In genomic region chr16:21556026-21556942, GRCh38 we compare ENCODE assay signal across 8 cellular contexts. TPM values are rescaled to one million over a fixed set of nuclear protein-coding genes. Genes with fewer than 3 reads are reported as not detected.
DNase-seq lines count a peak whose midpoint lies in the region; ATAC-seq, FAIRE-seq and TF ChIP-seq lines count a peak whose summit lies in the region.
"Not testable (repeated sequence)": the region's sequence is repeated elsewhere in the genome, so short reads cannot be mapped to it uniquely, and the experiment has no call there.

No MANE protein-coding gene starts in this region.

- not testable (repeated sequence) for TF ChIP-seq CTCF in fibroblast of the aortic adventitia (IDR thresholded peaks at IDR 0.05; ENCODE audit: insufficient read depth, low read length); HepG2 (CRISPR knock-in tag; IDR thresholded peaks at IDR 0.05); spleen (IDR thresholded peaks at IDR 0.05 in 8 of 11, conservative IDR thresholded peaks at IDR 0.05 in 3 of 11)

- ATAC-seq in HepG2, result peak; percentile 36

- TF ChIP-seq EP300 in HepG2 (IDR thresholded peaks at IDR 0.05; ENCODE audit: low read depth in 2 of 2, low read length in 2 of 2); HepG2 (CRISPR knock-in tag; IDR thresholded peaks at IDR 0.05; ENCODE audit: borderline replicate concordance): not testable (repeated sequence)

- not testable (repeated sequence) for H3K27ac ChIP-seq in ACC112 (ENCODE audit: low read depth, low read length); HepG2 (ENCODE audit: extremely low read length, insufficient read depth, low read length); spleen

- DNase-seq in EL, result peak; percentile 70
- peak; percentile 35 for DNase-seq in NCI-H1417 treated with DMSO at 0.1 percent for 48 hours (lab: John Stamatoyannopoulos, UW)
- DNase-seq in NCI-H345 treated with DMSO at 0.1 percent for 48 hours (lab: John Stamatoyannopoulos, UW; ENCODE audit: unreplicated experiment), result peak; percentile 31
- peak; percentile 37 for DNase-seq in adipocyte (ENCODE audit: low read depth)
- peak; percentile 77 for DNase-seq in fibroblast of the aortic adventitia (ENCODE audit: low read depth)
- DNase-seq in HepG2 (ENCODE audit: low spot score), result not testable (repeated sequence)
- DNase-seq in spleen, result peak; percentile 73

- intact Hi-C loops in HepG2 (cut with micrococcal nuclease; ENCODE audit: unreplicated experiment), result loop anchor here (10.0 kb wide), 2 partner anchors 271 to 401 kb away; partner anchors contain the start of genes DNAH3 and LDAF1
- intact Hi-C loops in spleen (cut with DNase I; ENCODE audit: low total_unique reads), result not testable (repeated sequence)

- H3K9ac ChIP-seq in adipocyte (ENCODE audit: low read length), result peak overlapping the region; percentile 35
- not testable (repeated sequence) for H3K9ac ChIP-seq in HepG2 (ENCODE audit: insufficient read depth, low read depth, low read length)

- H3K4me3 ChIP-seq in ACC112 (ENCODE audit: low read depth, low read length) (peak overlapping the region; percentile 2; the same call in 1 of the 2 replicates), adipocyte (ENCODE audit: low read length) (peak overlapping the region; percentile 24)
- not testable (repeated sequence) for H3K4me3 ChIP-seq in fibroblast of the aortic adventitia (ENCODE audit: low read depth, low read length); HepG2 (replicated peaks in 1 of 3; ENCODE audit: insufficient read depth in 1 of 3, low read depth in 2 of 3, low read length in 3 of 3); spleen

- not testable (repeated sequence) for H2AFZ ChIP-seq in ACC112 (ENCODE audit: low read length, unreplicated experiment); HepG2 (ENCODE audit: low read length)

- TF ChIP-seq RAD21 in HepG2 (CRISPR knock-in tag; IDR thresholded peaks at IDR 0.05), result not testable (repeated sequence)

- CTCF ChIA-PET in HepG2 (lab: Yijun Ruan, JAX; ENCODE audit: low intra/inter-chr PET ratio, low total read pairs), result interaction anchor here (1.8 kb wide), 1 partner anchor 31 kb away, joined by 9 read pairs; no protein-coding TSS in a partner anchor

- POLR2A ChIA-PET in HepG2 (lab: Yijun Ruan, JAX), result not testable (repeated sequence)

- BruUV-seq in HepG2 (replicated peaks; lab: Mats Ljungman, UMichigan), result not testable (repeated sequence)

- H3K4me1 ChIP-seq in ACC112 (ENCODE audit: control insufficient read depth, insufficient read depth, low read length, unreplicated experiment) (peaks cover 10% of the 10 kb centered on the region), adipocyte (ENCODE audit: control insufficient read depth, insufficient read depth, low read length) (peaks cover 20% of the 10 kb centered on the region), HepG2 (ENCODE audit: insufficient read depth, low read length) (peaks cover 31% of the 10 kb centered on the region), spleen (peaks cover 8 to 29% (median 12%) of the 10 kb centered on the region in 6 donors)

- not testable (repeated sequence) for H3K27me3 ChIP-seq in ACC112 (ENCODE audit: insufficient read depth, low read length); adipocyte (replicated peaks; ENCODE audit: control insufficient read depth, insufficient read depth, low read length); spleen (replicated peaks in 1 of 7)
- peaks cover 16 to 68% of the 10 kb centered on the region in 2 experiments; a peak in 4 of 5 replicates for H3K27me3 ChIP-seq in HepG2 (ENCODE audit: control insufficient read depth in 1 of 2, insufficient read depth in 2 of 2, low read length in 2 of 2)

- not testable (repeated sequence) for TF ChIP-seq POLR2A in HepG2 (IDR thresholded peaks at IDR 0.05; ENCODE audit: insufficient read depth in 1 of 2, low read depth in 2 of 2, low read length in 2 of 2); spleen (IDR thresholded peaks at IDR 0.05)

- 18% methylated on average over 14 of the region's 18 CpGs for WGBS in HepG2 (ENCODE audit: low lambda C conversion rate)
- 80 to 94% (median 88%) methylated on average over 15 to 18 of the region's 18 CpGs for WGBS in spleen, 5 donors

- not testable (repeated sequence) for H3K36me3 ChIP-seq in ACC112 (ENCODE audit: insufficient read depth, low read length); adipocyte (ENCODE audit: control insufficient read depth, insufficient read depth, low read length, severe bottlenecking); HepG2 (replicated peaks in 1 of 2; ENCODE audit: control insufficient read depth in 1 of 2, insufficient read depth in 2 of 2, low read length in 2 of 2); spleen

- not testable (repeated sequence) for H4K20me1 ChIP-seq in HepG2 (ENCODE audit: insufficient read depth, low read length)

- H3K9me3 ChIP-seq in adipocyte (ENCODE audit: control insufficient read depth, low read length); HepG2 (ENCODE audit: low read length); spleen: not testable (repeated sequence)

- in situ Hi-C loops in HepG2 (cut with HindIII; ENCODE audit: extremely low pct_ligation_motif_present, low pct_unique_long_range_greater_than_20kb), result loop anchor here (5.0 to 25.0 kb wide), 3 partner anchors 244 to 781 kb away; partner anchors contain the start of gene LDAF1

- not testable (repeated sequence) for FAIRE-seq in HepG2 (lab: Jason Lieb, UNC)

- H3K79me2 ChIP-seq in ACC112 (ENCODE audit: control insufficient read depth, insufficient read depth, low read length, unreplicated experiment); HepG2 (ENCODE audit: insufficient read depth, low read length): not testable (repeated sequence)

- H3K4me2 ChIP-seq in HepG2 (ENCODE audit: low read depth, low read length), result not testable (repeated sequence)

TF ChIP-seq in HepG2, 621 proteins besides CTCF, POLR2A, EP300 and RAD21 (continues in another document):
- TF ChIP-seq IKZF5 (CRISPR knock-in tag; IDR thresholded peaks at IDR 0.05) (peak; percentile 48; the same call in 1 of the 2 replicates), ZNF891 (CRISPR knock-in tag; IDR thresholded peaks at IDR 0.05) (0 out of 2 replicates have a peak, but pooled peaks have one; percentile 44), ZNF75D (CRISPR knock-in tag; IDR thresholded peaks at IDR 0.05; ENCODE audit: borderline replicate concordance) (peak; percentile 47; the same call in 1 of the 2 replicates), ZBTB21 (CRISPR knock-in tag; IDR thresholded peaks at IDR 0.05) (peak; percentile 50; the same call in 1 of the 2 replicates), CBX2 (IDR thresholded peaks at IDR 0.05; ENCODE audit: low read depth, low read length) (0 out of 2 replicates have a peak, but pooled peaks have one; percentile 38), CEBPB (IDR thresholded peaks at IDR 0.05; ENCODE audit: borderline replicate concordance, low read depth, low read length) (peak; percentile 15; the same call in 1 of the 2 replicates), YEATS2 (CRISPR knock-in tag; IDR thresholded peaks at IDR 0.05; ENCODE audit: borderline replicate concordance) (0 out of 2 replicates have a peak, but pooled peaks have one; percentile 18), HOXA3 (CRISPR knock-in tag; IDR thresholded peaks at IDR 0.05) (peak; percentile 31; the same call in 1 of the 2 replicates), ZNF567 (CRISPR knock-in tag; IDR thresholded peaks at IDR 0.05; ENCODE audit: borderline replicate concordance) (0 out of 2 replicates have a peak, but pooled peaks have one; percentile 27)
- TF ChIP-seq CBX2 (CRISPR knock-in tag; IDR thresholded peaks at IDR 0.05; ENCODE audit: low read depth), result not testable (repeated sequence)

RNA-seq across cellular contexts. Expression of gene METTL9, which starts 43.1 kb away (rescaled TPM):
- total RNA-seq in fibroblast of the aortic adventitia (ENCODE audit: low replicate concordance) (221 and 390 TPM in 2 replicates), HepG2 (2016; rRNA removed; fragmentation: Illumina TruSeq; extraction: Trizol) (175 and 204 TPM in 2 replicates), spleen (100 to 1,000 TPM in 5 of 7 donors, 10 to 100 TPM in 2; 88.5 to 247 (median 121) TPM)
- 260 and 296 TPM in 2 replicates for total RNA-seq in HepG2 (2016; cell fraction: cytosol; rRNA removed; fragmentation: Illumina TruSeq; extraction: Trizol; ENCODE audit: low read depth)
- 189 and 192 TPM in 2 replicates for total RNA-seq in HepG2 (2016; cell fraction: insoluble cytoplasmic fraction; rRNA removed; fragmentation: Illumina TruSeq; extraction: Trizol)
- 531 and 570 TPM in 2 replicates for total RNA-seq in HepG2 (2016; cell fraction: membrane; rRNA removed; fragmentation: Illumina TruSeq; extraction: Trizol)
- 102 and 120 TPM in 2 replicates for total RNA-seq in HepG2 (2016; cell fraction: nucleus; rRNA removed; fragmentation: Illumina TruSeq; extraction: Trizol)
- polyA plus RNA-seq in HepG2 (2011; rRNA removed) (96.9 and 123 TPM in 2 replicates), spleen (10 to 100 TPM; 28.5 to 50.6 (median 45.2) TPM)
- polyA plus RNA-seq in HepG2 (2011; cell fraction: cytosol; rRNA removed), result 57.9 and 89.7 TPM in 2 replicates
- polyA plus RNA-seq in HepG2 (2011; cell fraction: nucleus; rRNA removed), result 22.0 and 27.5 TPM in 2 replicates
- 128 and 134 TPM in 2 replicates for polyA plus RNA-seq in HepG2 (2012)
- polyA plus RNA-seq in HepG2 (2016; cell fraction: cytosol; fragmentation: Illumina TruSeq; extraction: Trizol; ENCODE audit: low read depth), result 385 and 459 TPM in 2 replicates
- 218 and 221 TPM in 2 replicates for polyA plus RNA-seq in HepG2 (2016; cell fraction: insoluble cytoplasmic fraction; fragmentation: Illumina TruSeq; extraction: Trizol; ENCODE audit: low read depth)
- polyA plus RNA-seq in HepG2 (2016; cell fraction: membrane; fragmentation: Illumina TruSeq; extraction: Trizol; ENCODE audit: low read depth), result 534 and 554 TPM in 2 replicates
- polyA plus RNA-seq in HepG2 (2016; cell fraction: nucleus; fragmentation: Illumina TruSeq; extraction: Trizol; ENCODE audit: insufficient read depth, low read depth), result 143 and 144 TPM in 2 replicates
- polyA minus RNA-seq in HepG2 (2011; rRNA and poly(A)+ RNA removed; ENCODE audit: low replicate concordance), result 23.0 and 41.2 TPM in 2 replicates
- 66.7 and 68.9 TPM in 2 replicates for polyA minus RNA-seq in HepG2 (2011; cell fraction: cytosol; rRNA and poly(A)+ RNA removed)
- polyA minus RNA-seq in HepG2 (2011; cell fraction: nucleus; rRNA and poly(A)+ RNA removed), result 50.9 and 56.4 TPM in 2 replicates
